In genomic region chr1:67619080-67619479, GRCh38 we compare ENCODE assay signal across 10 cellular contexts.
DNase-seq lines count a peak whose midpoint lies in the region; ATAC-seq and TF ChIP-seq lines count a peak whose summit lies in the region.
"Had no signal": no experiment of that assay in that cellular context is flagged by ENCODE, and none has a peak within 500 bp of the region (broad histone marks: within the 10 kb centered on the region; RNA-seq: fewer than 3 reads in every experiment).

No MANE protein-coding gene starts in this region.

- TF ChIP-seq CTCF in WI38 (IDR thresholded peaks at IDR 0.05; ENCODE audit: low read depth, low read length) (no peak), esophagus muscularis mucosa (IDR thresholded peaks at IDR 0.05) (no peak), nephron (IDR thresholded peaks at IDR 0.05; ENCODE audit: unreplicated experiment in 3 of 3) (no peak), tibial artery (IDR thresholded peaks at IDR 0.05) (no peak)

- no peaks in the 10 kb centered on the region for H3K36me3 ChIP-seq in esophagus muscularis mucosa
- H3K36me3 ChIP-seq in tibial artery: no peaks in the 10 kb centered on the region

- TF ChIP-seq EP300 in esophagus muscularis mucosa (IDR thresholded peaks at IDR 0.05): no peak

- H3K9me3 Mint-ChIP-seq in nephron: no peaks in the 10 kb centered on the region
- no peaks in the 10 kb centered on the region for H3K9me3 Mint-ChIP-seq in immature natural killer cell
- H3K9me3 Mint-ChIP-seq: CD4-positive, alpha-beta T cell; natural killer cell had no signal

- H3K27me3 ChIP-seq in esophagus muscularis mucosa: no peaks in the 10 kb centered on the region
- H3K27me3 ChIP-seq in tibial artery: no peaks in the 10 kb centered on the region

- peak overlapping the region; percentile 44 to 73 (median 58) for H3K27ac ChIP-seq in esophagus muscularis mucosa (replicated peaks in 1 of 4)
- H3K27ac ChIP-seq in tibial artery: peak overlapping the region; percentile 80 to 87

- H3K27me3 Mint-ChIP-seq in nephron (ENCODE audit: low read depth) (no peaks in the 10 kb centered on the region), immature natural killer cell (ENCODE audit: low read depth in 3 of 3) (peaks cover 0 to 2% (median 2%) of the 10 kb centered on the region in 3 donors)

- H3K4me1 Mint-ChIP-seq in nephron (peaks cover 38% of the 10 kb centered on the region), immature natural killer cell (no peaks in the 10 kb centered on the region)
- H3K4me1 Mint-ChIP-seq: natural killer cell had no signal

- H3K36me3 Mint-ChIP-seq in nephron (ENCODE audit: low read depth) (no peaks in the 10 kb centered on the region), immature natural killer cell (no peaks in the 10 kb centered on the region)
- H3K36me3 Mint-ChIP-seq: natural killer cell had no signal

- intact Hi-C loops in esophagus muscularis mucosa (cut with DNase I) (no loop called here), tibial artery (cut with DNase I; ENCODE audit: low total_unique reads) (no loop called here)

- TF ChIP-seq POLR2A in esophagus muscularis mucosa (IDR thresholded peaks at IDR 0.05; ENCODE audit: low read depth): no peak

- peak overlapping the region; percentile 35 to 92 (median 87) for H3K27ac Mint-ChIP-seq in nephron
- H3K27ac Mint-ChIP-seq in immature natural killer cell: no peak overlapping the region
- H3K27ac Mint-ChIP-seq: CD4-positive, alpha-beta T cell; natural killer cell had no signal

- WGBS in esophagus muscularis mucosa: 42% methylated on average over 2 of the region's 2 CpGs

- H3K4me3 Mint-ChIP-seq in nephron (peak overlapping the region in 1 of 3 experiments; percentile 20), immature natural killer cell (no peak overlapping the region)
- H3K4me3 Mint-ChIP-seq: CD4-positive, alpha-beta T cell; natural killer cell had no signal

- peaks cover 0 to 22% (median 15%) of the 10 kb centered on the region in 4 donors for H3K4me1 ChIP-seq in esophagus muscularis mucosa
- H3K4me1 ChIP-seq in tibial artery: peaks cover 0 to 28% (median 19%) of the 10 kb centered on the region in 4 donors

- H3K4me3 ChIP-seq in WI38 (ENCODE audit: low read depth, low read length) (peak overlapping the region; percentile 1; the same call in 1 of the 2 replicates), esophagus muscularis mucosa (peak overlapping the region in 3 of 4 donors; percentile 2 to 22 (median 4)), tibial artery (peak overlapping the region; percentile 4 to 25)

- no peak for ATAC-seq in HG03175 (IDR thresholded peaks at IDR 0.05; ENCODE audit: unreplicated experiment)
- ATAC-seq: natural killer cell had no signal

- H3K9me3 ChIP-seq in esophagus muscularis mucosa: no peaks in the 10 kb centered on the region
- H3K9me3 ChIP-seq in tibial artery: no peaks in the 10 kb centered on the region

- DNase-seq in esophagus muscularis mucosa (ENCODE audit: extremely low spot score) (peak; percentile 60), tibial artery (no peak), immature natural killer cell (no peak), NCI-H1417 (lab: John Stamatoyannopoulos, UW) (no peak)
- DNase-seq in effector CD4-positive, alpha-beta T cell: no peak
- DNase-seq: CD4-positive, alpha-beta T cell; natural killer cell had no signal

Comparison
In these comparisons a context has a peak if more than half of its experiments do, and no peak if none do; other contexts are left out.
1. H3K27ac Mint-ChIP-seq: peak in nephron (3 of 3); none in immature natural killer cell (0 of 6).
2. Peak in every context shown above with its lines, with median percentiles within 50 percentile points of each other: H3K4me3 ChIP-seq.